ENCODE assay signal across 8 cellular contexts in the genomic region with DNA sequence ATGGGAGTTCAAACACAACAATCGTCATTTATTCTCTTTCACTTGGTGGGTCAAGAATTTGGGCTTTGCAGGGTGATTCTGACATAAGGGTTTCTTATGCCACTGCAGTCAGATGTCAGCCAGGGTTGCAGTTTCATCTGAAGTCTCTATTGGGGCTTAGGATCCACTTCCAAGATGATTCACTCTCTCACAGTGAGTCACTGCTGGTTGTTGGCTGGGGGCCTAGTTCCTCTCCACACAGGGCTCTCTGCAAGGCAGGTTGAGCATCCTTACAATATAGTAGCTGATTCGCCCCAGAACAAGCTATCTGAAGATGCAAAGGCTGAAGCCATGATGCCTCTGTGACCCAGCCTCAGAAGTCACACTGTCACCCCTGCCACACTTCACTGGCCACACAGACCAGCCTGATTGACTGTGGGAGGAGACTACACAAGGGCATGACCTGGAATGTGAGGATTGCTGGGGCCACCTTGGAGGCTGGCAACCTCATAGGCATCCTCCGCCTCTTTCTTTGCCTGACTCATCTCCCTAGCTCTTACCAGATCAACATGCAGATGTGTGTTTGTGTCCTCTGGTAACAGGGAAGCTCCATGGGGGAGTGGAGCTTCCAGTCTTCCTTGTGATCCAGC. TPM values are rescaled to one million over a fixed set of nuclear protein-coding genes. Genes with fewer than 3 reads are reported as not detected.
DNase-seq lines count a peak whose midpoint lies in the region; ATAC-seq, FAIRE-seq and TF ChIP-seq lines count a peak whose summit lies in the region.

No MANE protein-coding gene starts in this region.

- no peaks in the 10 kb centered on the region for H3K79me2 ChIP-seq in mesendoderm (ENCODE audit: control insufficient read depth, insufficient read depth, low read length)

- DNase-seq in CD4-positive, CD25-positive, alpha-beta regulatory T cell = peak in 1 of 3 donors; percentile 49
- peak; percentile 74 for DNase-seq in NB4 (ENCODE audit: low read depth)
- DNase-seq in mesendoderm = peak; percentile 65
- DNase-seq in vagina (ENCODE audit: extremely low spot score in 2 of 2) = peak; percentile 79 to 93
- DNase-seq in NCI-H69 (lab: John Stamatoyannopoulos, UW) = no peak
- no peak for DNase-seq in NCI-H446 treated with DMSO at 0.1 percent for 48 hours (lab: John Stamatoyannopoulos, UW)
- no peak for DNase-seq in H54 (ENCODE audit: insufficient read length, low spot score)

- no peaks in the 10 kb centered on the region for H3K9me3 ChIP-seq in CD4-positive, CD25-positive, alpha-beta regulatory T cell (ENCODE audit: control insufficient read depth in 2 of 2, low read length in 2 of 2)
- H3K9me3 ChIP-seq in vagina = peaks cover 7% of the 10 kb centered on the region

- intact Hi-C loops in vagina (cut with DNase I) = no loop called here

- H3K4me3 ChIP-seq in CD4-positive, CD25-positive, alpha-beta regulatory T cell (ENCODE audit: low read depth, low read length) = no peak overlapping the region
- H3K4me3 ChIP-seq in NB4 (ENCODE audit: low read depth, low read length) (no peak overlapping the region), mesendoderm (ENCODE audit: low read length) (no peak overlapping the region), vagina (no peak overlapping the region)

- H3K27me3 ChIP-seq in CD4-positive, CD25-positive, alpha-beta regulatory T cell (ENCODE audit: control insufficient read depth, insufficient read depth, low read length) = no peaks in the 10 kb centered on the region
- no peaks in the 10 kb centered on the region for H3K27me3 ChIP-seq in mesendoderm (ENCODE audit: insufficient read depth, low read length, poor library complexity)
- no peaks in the 10 kb centered on the region for H3K27me3 ChIP-seq in vagina

- no peak for TF ChIP-seq CTCF in NB4 (IDR thresholded peaks at IDR 0.05; ENCODE audit: low read depth, low read length)
- TF ChIP-seq CTCF in vagina (IDR thresholded peaks at IDR 0.05) = no peak

- no peak for ATAC-seq in CD4-positive, CD25-positive, alpha-beta regulatory T cell (ENCODE audit: low read depth in 2 of 2)

- H2BK15ac ChIP-seq in mesendoderm (replicated peaks; ENCODE audit: low read depth) = no peak overlapping the region

- peaks cover 31% of the 10 kb centered on the region for H3K4me1 ChIP-seq in CD4-positive, CD25-positive, alpha-beta regulatory T cell (ENCODE audit: control insufficient read depth, insufficient read depth, low read length, poor library complexity, severe bottlenecking)
- H3K4me1 ChIP-seq in mesendoderm (ENCODE audit: control insufficient read depth, low read depth, low read length) (no peaks in the 10 kb centered on the region), vagina (peaks cover 25% of the 10 kb centered on the region)

- peaks cover 20% of the 10 kb centered on the region for H3K36me3 ChIP-seq in CD4-positive, CD25-positive, alpha-beta regulatory T cell (ENCODE audit: control insufficient read depth, insufficient read depth, low read length)
- no peaks in the 10 kb centered on the region for H3K36me3 ChIP-seq in mesendoderm (ENCODE audit: control insufficient read depth, insufficient read depth, low read length)
- H3K36me3 ChIP-seq in vagina = no peaks in the 10 kb centered on the region

- H2BK5ac ChIP-seq in mesendoderm (ENCODE audit: low read length) = no peak overlapping the region

- no peak overlapping the region for H2AK5ac ChIP-seq in mesendoderm (ENCODE audit: low read length)

- peaks cover 20% of the 10 kb centered on the region for H3K36me3 Mint-ChIP-seq in CD4-positive, CD25-positive, alpha-beta regulatory T cell
- peaks cover 13% of the 10 kb centered on the region for H3K36me3 Mint-ChIP-seq in activated naive CD8-positive, alpha-beta T cell

- peak overlapping the region in 2 of 4 donors; percentile 8 to 97 for H3K4me3 Mint-ChIP-seq in CD4-positive, CD25-positive, alpha-beta regulatory T cell
- H3K4me3 Mint-ChIP-seq in activated naive CD8-positive, alpha-beta T cell = peak overlapping the region; percentile 28

- peaks cover 5 to 59% (median 39%) of the 10 kb centered on the region in 4 donors for H3K4me1 Mint-ChIP-seq in CD4-positive, CD25-positive, alpha-beta regulatory T cell
- H3K4me1 Mint-ChIP-seq in activated naive CD8-positive, alpha-beta T cell (ENCODE audit: low read depth) = peaks cover 56% of the 10 kb centered on the region

- no peaks in the 10 kb centered on the region for H3K79me1 ChIP-seq in mesendoderm (ENCODE audit: low read length)

- no peak overlapping the region for H3K4me2 ChIP-seq in mesendoderm (ENCODE audit: low read length)

- no peak overlapping the region for H3K18ac ChIP-seq in mesendoderm (ENCODE audit: low read length)

- FAIRE-seq in H54 (lab: Jason Lieb, UNC) = no peak

- H3K9ac ChIP-seq in mesendoderm (ENCODE audit: low read length) = no peak overlapping the region

- H3K27ac ChIP-seq in CD4-positive, CD25-positive, alpha-beta regulatory T cell (ENCODE audit: insufficient read depth, low read length, poor library complexity, severe bottlenecking) = no peak overlapping the region
- H3K27ac ChIP-seq in mesendoderm (ENCODE audit: low read depth, low read length) (no peak overlapping the region), vagina (no peak overlapping the region)

- no peaks in the 10 kb centered on the region for H3K27me3 Mint-ChIP-seq in CD4-positive, CD25-positive, alpha-beta regulatory T cell
- H3K27me3 Mint-ChIP-seq in activated naive CD8-positive, alpha-beta T cell = no peaks in the 10 kb centered on the region

- no peak overlapping the region for H3K4ac ChIP-seq in mesendoderm (ENCODE audit: low read depth, low read length)

- H3K9me3 Mint-ChIP-seq in CD4-positive, CD25-positive, alpha-beta regulatory T cell = peaks cover 0 to 4% (median 0%) of the 10 kb centered on the region in 7 donors
- H3K9me3 Mint-ChIP-seq in activated naive CD8-positive, alpha-beta T cell (ENCODE audit: low read depth) = no peaks in the 10 kb centered on the region

- H2BK120ac ChIP-seq in mesendoderm (ENCODE audit: low read depth, low read length) = no peak overlapping the region

- TF ChIP-seq POLR2A in NB4 (IDR thresholded peaks at IDR 0.05; ENCODE audit: extremely low read depth, insufficient read length) = no peak
- no peak for TF ChIP-seq POLR2A in vagina (IDR thresholded peaks at IDR 0.05)
- TF ChIP-seq POLR2A in H54 (IDR thresholded peaks at IDR 0.05; ENCODE audit: low read depth, low read length) = no peak

- WGBS in mesendoderm (ENCODE audit: extremely low coverage, insufficient coverage, low lambda C conversion rate) = no CpG with 5 or more reads among the region's 3 CpGs

- peak overlapping the region; percentile 3 for H3K56ac ChIP-seq in mesendoderm (ENCODE audit: low read length)

- H4K8ac ChIP-seq in mesendoderm (ENCODE audit: low read depth, low read length) = no peak overlapping the region

- H3K23ac ChIP-seq in mesendoderm (ENCODE audit: low read length) = no peak overlapping the region

- H3K27ac Mint-ChIP-seq in CD4-positive, CD25-positive, alpha-beta regulatory T cell = peak overlapping the region; percentile 42 to 94 (median 66)
- H3K27ac Mint-ChIP-seq in activated naive CD8-positive, alpha-beta T cell = peak overlapping the region; percentile 76

- H4K5ac ChIP-seq in mesendoderm (ENCODE audit: low read length) = no peak overlapping the region

RNA-seq across cellular contexts. Expression of a gene that starts 4.5 kb away (rescaled TPM):
- total RNA-seq in CD4-positive, CD25-positive, alpha-beta regulatory T cell = 60.0 TPM
- 10 to 100 TPM; 64.8 to 89.1 (median 75.3) TPM for polyA plus RNA-seq in CD4-positive, CD25-positive, alpha-beta regulatory T cell
- polyA plus RNA-seq in mesendoderm (2013, experiment 1 of 2) = 14.8 TPM
- polyA plus RNA-seq in mesendoderm (2013, experiment 2 of 2) = 15.9 TPM
- 63.3 TPM for total RNA-seq in vagina

RNA-seq across cellular contexts. Expression of a gene that starts 33.1 kb away (rescaled TPM):
- 68.7 TPM for total RNA-seq in CD4-positive, CD25-positive, alpha-beta regulatory T cell
- polyA plus RNA-seq in CD4-positive, CD25-positive, alpha-beta regulatory T cell = 100 to 1,000 TPM; 187 to 229 (median 210) TPM
- polyA plus RNA-seq in mesendoderm (2013, experiment 1 of 2) = 4.2 TPM
- polyA plus RNA-seq in mesendoderm (2013, experiment 2 of 2) = 3.7 TPM
- 25.0 TPM for total RNA-seq in vagina

RNA-seq across cellular contexts. Expression of a gene that starts 42.5 kb away (rescaled TPM):
- total RNA-seq in CD4-positive, CD25-positive, alpha-beta regulatory T cell = 144 TPM
- polyA plus RNA-seq in CD4-positive, CD25-positive, alpha-beta regulatory T cell = 100 to 1,000 TPM in 1 of 4 donors, 10 to 100 TPM in 3; 68.5 to 104 (median 73.2) TPM
- 16.0 TPM for polyA plus RNA-seq in mesendoderm (2013, experiment 1 of 2)
- 17.4 TPM for polyA plus RNA-seq in mesendoderm (2013, experiment 2 of 2)
- 78.6 TPM for total RNA-seq in vagina

Comparison
In these comparisons a context has a peak if more than half of its experiments do, and no peak if none do; other contexts are left out.
1. DNase-seq: peak in NB4 (single experiment), mesendoderm (single experiment) and vagina (2 of 2); none in NCI-H69 (single experiment), NCI-H446 treated with DMSO at 0.1 percent for 48 hours (single experiment) and H54 (single experiment).